Comparison of ENCODE assay signal across 10 cellular contexts in the genomic region with DNA sequence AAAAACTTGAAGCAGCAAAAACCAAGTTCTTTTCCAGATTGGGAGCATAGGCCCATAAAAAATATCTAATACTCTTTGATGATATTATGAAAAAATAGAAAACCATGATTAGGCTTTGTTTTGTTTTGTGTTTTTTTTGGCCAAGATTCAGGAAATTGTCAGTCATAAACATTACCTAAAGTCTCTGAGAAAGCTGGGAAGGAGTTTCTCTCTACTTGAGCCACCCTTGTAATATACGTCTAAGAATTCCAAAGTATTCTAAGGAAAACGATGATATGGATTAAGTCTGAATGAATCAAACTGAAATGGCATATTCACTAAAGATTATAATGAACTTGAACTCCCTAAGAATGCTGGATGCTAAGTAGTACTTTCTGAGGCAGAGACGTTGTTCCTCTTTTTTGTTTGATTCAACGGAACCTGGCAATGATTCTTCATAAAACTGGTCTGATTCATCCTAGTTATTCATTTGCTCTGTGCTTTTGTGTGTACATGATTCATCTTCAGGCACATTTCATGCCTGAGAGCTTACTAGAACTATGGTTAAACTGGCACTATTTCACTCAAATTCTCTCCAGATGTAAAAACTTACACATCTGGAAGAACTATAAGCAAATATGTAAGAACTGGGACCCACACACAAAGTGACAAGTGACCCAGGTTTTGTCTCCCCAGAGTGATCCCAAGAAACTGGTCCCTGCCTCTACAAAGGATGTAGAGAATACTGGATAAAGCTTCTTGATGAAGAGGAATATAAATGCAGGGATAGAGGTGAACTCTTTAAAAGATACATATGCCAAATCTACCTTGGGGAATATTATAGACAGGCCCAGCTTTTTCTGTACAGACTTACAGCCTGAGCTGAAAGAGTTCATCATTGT.
DNase-seq lines count a peak whose midpoint lies in the region; ATAC-seq, FAIRE-seq and TF ChIP-seq lines count a peak whose summit lies in the region.
"Had no signal": no experiment of that assay in that cellular context is flagged by ENCODE, and none has a peak within 500 bp of the region (broad histone marks: within the 10 kb centered on the region; RNA-seq: fewer than 3 reads in every experiment).

No MANE protein-coding gene starts in this region.

- TF ChIP-seq CTCF in A549 (IDR thresholded peaks at IDR 0.05), result no peak
- TF ChIP-seq CTCF in RWPE2 (IDR thresholded peaks at IDR 0.05; ENCODE audit: poor library complexity, severe bottlenecking), result no peak
- no peak for TF ChIP-seq CTCF in fibroblast of villous mesenchyme (IDR thresholded peaks at IDR 0.05; ENCODE audit: insufficient read depth, low read depth, low read length)
- TF ChIP-seq CTCF in prostate gland (IDR thresholded peaks at IDR 0.05), result no peak

- no peak for TF ChIP-seq RAD21 in A549 (conservative IDR thresholded peaks at IDR 0.05 in 1 of 2, IDR thresholded peaks at IDR 0.05 in 1 of 2)

- intact Hi-C loops in prostate gland (cut with DNase I), result no loop called here

- H3K4me2 ChIP-seq in A549, result peak overlapping the region; percentile 60

- FAIRE-seq in A549 (lab: Jason Lieb, UNC) (peak; percentile 89), GM18507 (lab: Jason Lieb, UNC) (peak; percentile 44)

- POLR2A ChIA-PET in A549 (lab: Yijun Ruan, JAX), result no interaction called here

- H3K4me1 ChIP-seq in A549 (peaks cover 64% of the 10 kb centered on the region), RWPE2 (ENCODE audit: insufficient read depth, poor library complexity, severe bottlenecking) (peaks cover 42% of the 10 kb centered on the region), prostate gland (replicated peaks) (no peaks in the 10 kb centered on the region)

- H3K36me3 ChIP-seq in RWPE2 (ENCODE audit: low read depth), result no peaks in the 10 kb centered on the region
- H3K36me3 ChIP-seq in prostate gland, result no peaks in the 10 kb centered on the region

- CTCF ChIA-PET in A549 (lab: Yijun Ruan, JAX), result interaction anchor here (1.2 to 1.6 kb wide), 3 partner anchors 25 to 120 kb away, joined by 3 to 8 read pairs (median 3); no protein-coding TSS in a partner anchor

- TF ChIP-seq EP300 in A549 (IDR thresholded peaks at IDR 0.05), result peak in 1 of 2 experiments; percentile 36; a peak in 1 of 5 replicates

- DNase-seq in A549 (ENCODE audit: low read depth in 1 of 2, low spot score in 1 of 2) (peak; percentile 31 to 70), GM18507 (ENCODE audit: extremely low spot score, insufficient read length, low read depth) (no peak), RWPE2 (ENCODE audit: low spot score) (no peak), fibroblast of villous mesenchyme (ENCODE audit: low read depth) (peak; percentile 58), HuH-7 (ENCODE audit: low spot score) (no peak), NCI-H2171 (lab: John Stamatoyannopoulos, UW) (no peak), DMS114 treated with DMSO at 0.1 percent for 48 hours (lab: John Stamatoyannopoulos, UW; ENCODE audit: unreplicated experiment) (no peak), prostate gland (ENCODE audit: low spot score) (no peak)
- DNase-seq: GF-D8, NCI-H526 had no signal

- WGBS in A549 (ENCODE audit: missing lambda C conversion rate), result 5% methylated on average over 4 of the region's 4 CpGs
- WGBS in prostate gland, result 31% methylated on average over 4 of the region's 4 CpGs

- H3K27me3 ChIP-seq in RWPE2 (ENCODE audit: insufficient read depth, poor library complexity, severe bottlenecking) (no peaks in the 10 kb centered on the region), prostate gland (replicated peaks; ENCODE audit: insufficient read depth) (no peaks in the 10 kb centered on the region)

- ATAC-seq in A549 (peak; percentile 94), RWPE2 (ENCODE audit: low read depth) (peak; percentile 88)

- H3K9me3 ChIP-seq in A549 (no peaks in the 10 kb centered on the region), RWPE2 (ENCODE audit: severe bottlenecking) (no peaks in the 10 kb centered on the region), prostate gland (no peaks in the 10 kb centered on the region)

- H3K4me3 ChIP-seq in A549 (0 out of 3 replicates have a peak overlapping the region, but pooled peaks have one; percentile 1), RWPE2 (ENCODE audit: severe bottlenecking) (no peak overlapping the region), fibroblast of villous mesenchyme (ENCODE audit: low read depth, low read length) (no peak overlapping the region), prostate gland (no peak overlapping the region)

- H3K27ac ChIP-seq in A549 (peak overlapping the region; percentile 69 to 89), RWPE2 (ENCODE audit: poor library complexity, severe bottlenecking) (peak overlapping the region; percentile 87), prostate gland (no peak overlapping the region)

- TF ChIP-seq POLR2A in A549 (IDR thresholded peaks at IDR 0.05; ENCODE audit: low read length), result no peak
- TF ChIP-seq POLR2A in prostate gland (IDR thresholded peaks at IDR 0.05), result no peak

TF ChIP-seq in A549, 52 proteins besides CTCF, POLR2A, EP300 and RAD21:
- TF ChIP-seq PHF8 (IDR thresholded peaks at IDR 0.05; ENCODE audit: borderline replicate concordance, low read depth), result no peak
- no peak for TF ChIP-seq REST (IDR thresholded peaks at IDR 0.05)
- TF ChIP-seq JUN (IDR thresholded peaks at IDR 0.05), result peak; percentile 26 to 54; a peak in 3 of 5 replicates
- no peak for TF ChIP-seq BCL3 (IDR thresholded peaks at IDR 0.05)
- no peak for TF ChIP-seq EHMT2 (IDR thresholded peaks at IDR 0.05; ENCODE audit: low read depth)
- no peak for TF ChIP-seq HDAC2 (IDR thresholded peaks at IDR 0.05)
- peak; percentile 89 for TF ChIP-seq JUNB (IDR thresholded peaks at IDR 0.05)
- TF ChIP-seq, protein P1, sequence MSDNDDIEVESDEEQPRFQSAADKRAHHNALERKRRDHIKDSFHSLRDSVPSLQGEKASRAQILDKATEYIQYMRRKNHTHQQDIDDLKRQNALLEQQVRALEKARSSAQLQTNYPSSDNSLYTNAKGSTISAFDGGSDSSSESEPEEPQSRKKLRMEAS (IDR thresholded peaks at IDR 0.05), result no peak; the same call in 1 of the 2 replicates
- TF ChIP-seq E2F6 (IDR thresholded peaks at IDR 0.05; ENCODE audit: borderline replicate concordance, low read depth), result no peak
- peak; percentile 89 for TF ChIP-seq FOSL2 (IDR thresholded peaks at IDR 0.05)
- peak; percentile 88 for TF ChIP-seq FOSL2 (CRISPR knock-in tag; IDR thresholded peaks at IDR 0.05)
- peak; percentile 34; the same call in 1 of the 2 replicates for TF ChIP-seq FOXS1 (CRISPR knock-in tag; IDR thresholded peaks at IDR 0.05)
- no peak for TF ChIP-seq BHLHE40 (IDR thresholded peaks at IDR 0.05; ENCODE audit: low read depth, low read length)
- peak in 1 of 2 experiments; percentile 20; a peak in 1 of 4 replicates for TF ChIP-seq CEBPB (IDR thresholded peaks at IDR 0.05)
- peak; percentile 67; the same call in 1 of the 2 replicates for TF ChIP-seq GATA3 (IDR thresholded peaks at IDR 0.05; ENCODE audit: borderline replicate concordance)
- no peak for TF ChIP-seq ZSCAN20 (CRISPR knock-in tag; IDR thresholded peaks at IDR 0.05)

Comparison
In these comparisons a context has a peak if more than half of its experiments do, and no peak if none do; other contexts are left out.
1. DNase-seq: peak in A549 (2 of 2) and fibroblast of villous mesenchyme (single experiment); none in GM18507 (single experiment), RWPE2 (single experiment), HuH-7 (single experiment), NCI-H2171 (single experiment), DMS114 treated with DMSO at 0.1 percent for 48 hours (single experiment) and prostate gland (single experiment).
2. H3K27ac ChIP-seq: peak in A549 (2 of 2) and RWPE2 (single experiment); none in prostate gland (0 of 2).